In genomic region chr18:60549338-60549960, GRCh38 we compare ENCODE assay signal across 8 cellular contexts.
DNase-seq lines count a peak whose midpoint lies in the region; ATAC-seq, FAIRE-seq and TF ChIP-seq lines count a peak whose summit lies in the region.

No MANE protein-coding gene starts in this region.

- DNase-seq in left ventricle myocardium inferior (no peak), cardiac septum (ENCODE audit: low spot score) (no peak), NCI-H345 treated with DMSO at 0.1 percent for 48 hours (lab: John Stamatoyannopoulos, UW; ENCODE audit: unreplicated experiment) (peak; percentile 69), ascending aorta (ENCODE audit: low spot score in 2 of 2) (no peak), upper lobe of right lung (no peak), GM19240 (ENCODE audit: insufficient read length, low spot score) (no peak)

- intact Hi-C loops in left ventricle myocardium inferior (cut with micrococcal nuclease) = loop anchor here (10.0 kb wide), 1 partner anchor 555 kb away; no protein-coding TSS in a partner anchor
- intact Hi-C loops in cardiac septum (cut with DNase I) = loop anchor here (10.0 kb wide), 1 partner anchor 715 kb away; no protein-coding TSS in a partner anchor
- intact Hi-C loops in ascending aorta (cut with DNase I) = no loop called here
- intact Hi-C loops in upper lobe of right lung (cut with DNase I) = no loop called here

- H3K27me3 ChIP-seq in left ventricle myocardium inferior (ENCODE audit: low read depth) (peaks cover 19% of the 10 kb centered on the region), ascending aorta (no peaks in the 10 kb centered on the region), upper lobe of right lung (no peaks in the 10 kb centered on the region)

- peak; percentile 97 for FAIRE-seq in islet of Langerhans (lab: Jason Lieb, UNC)

- H3K27ac ChIP-seq in left ventricle myocardium inferior (replicated peaks) (no peak overlapping the region), ascending aorta (no peak overlapping the region), upper lobe of right lung (no peak overlapping the region)

- H3K4me1 ChIP-seq in left ventricle myocardium inferior (no peaks in the 10 kb centered on the region), ascending aorta (no peaks in the 10 kb centered on the region), upper lobe of right lung (no peaks in the 10 kb centered on the region)

- ATAC-seq in HG03354 (IDR thresholded peaks at IDR 0.05; ENCODE audit: poor library complexity, severe bottlenecking, unreplicated experiment) (peak; percentile 87), upper lobe of right lung (peak; percentile 64)

- H3K4me3 ChIP-seq in left ventricle myocardium inferior = no peak overlapping the region
- H3K4me3 ChIP-seq in ascending aorta = no peak overlapping the region
- no peak overlapping the region for H3K4me3 ChIP-seq in upper lobe of right lung

- TF ChIP-seq CTCF in left ventricle myocardium inferior (IDR thresholded peaks at IDR 0.05; ENCODE audit: borderline replicate concordance) (peak; percentile 78), ascending aorta (IDR thresholded peaks at IDR 0.05) (peak in 2 of 3 experiments; percentile 44 to 46), upper lobe of right lung (IDR thresholded peaks at IDR 0.05) (peak; percentile 77)

- H3K36me3 ChIP-seq in left ventricle myocardium inferior (no peaks in the 10 kb centered on the region), ascending aorta (no peaks in the 10 kb centered on the region), upper lobe of right lung (no peaks in the 10 kb centered on the region)

- peaks cover 5% of the 10 kb centered on the region for H3K9me3 ChIP-seq in left ventricle myocardium inferior (replicated peaks)
- no peaks in the 10 kb centered on the region for H3K9me3 ChIP-seq in ascending aorta
- H3K9me3 ChIP-seq in upper lobe of right lung = no peaks in the 10 kb centered on the region

Comparison
In these comparisons a context has a peak if more than half of its experiments do, and no peak if none do; other contexts are left out.
1. intact Hi-C loops: an anchor here in left ventricle myocardium inferior (10.0 kb wide) and cardiac septum (10.0 kb wide); none called in ascending aorta and upper lobe of right lung.